8 cellular contexts compared by ENCODE assay signal in genomic region chr18:35376393-35376741, GRCh38. TPM values are rescaled to one million over a fixed set of nuclear protein-coding genes. Genes with fewer than 3 reads are reported as not detected.
DNase-seq lines count a peak whose midpoint lies in the region; ATAC-seq and TF ChIP-seq lines count a peak whose summit lies in the region.

No MANE protein-coding gene starts in this region.

- no peaks in the 10 kb centered on the region for H3K9me3 ChIP-seq in HUES6 (ENCODE audit: control insufficient read depth, insufficient read depth, low read depth, low read length)
- H3K9me3 ChIP-seq in esophagus squamous epithelium: no peaks in the 10 kb centered on the region

- H3K4me1 ChIP-seq in HUES6 (ENCODE audit: control insufficient read depth, insufficient read depth, low read length): peaks cover 3% of the 10 kb centered on the region; the same call in 1 of the 2 replicates
- peaks cover 3 to 17% (median 5%) of the 10 kb centered on the region in 3 donors for H3K4me1 ChIP-seq in esophagus squamous epithelium

- H3K27ac ChIP-seq in HUES6 (ENCODE audit: low read depth, low read length): no peak overlapping the region
- H3K27ac ChIP-seq in esophagus squamous epithelium: peak overlapping the region; percentile 29 to 75 (median 68)

- 18 to 38% methylated on average over 2 to 8 of the region's 13 CpGs for WGBS in esophagus squamous epithelium, 2 donors

- CTCF ChIA-PET in WTC11 (lab: Charles Lee): no interaction called here

- H3K36me3 Mint-ChIP-seq in WTC11 (no peaks in the 10 kb centered on the region), neural crest cell (ENCODE audit: low read depth) (no peaks in the 10 kb centered on the region)

- H3K9ac ChIP-seq in HUES6 (ENCODE audit: low read length): peak overlapping the region; percentile 66

- H3K4me1 Mint-ChIP-seq in WTC11: peaks cover 9% of the 10 kb centered on the region
- peaks cover 11% of the 10 kb centered on the region for H3K4me1 Mint-ChIP-seq in neural crest cell

- H3K9me3 Mint-ChIP-seq in WTC11 (peaks cover 2% of the 10 kb centered on the region), neural crest cell (no peaks in the 10 kb centered on the region)

- H3K4me3 Mint-ChIP-seq in WTC11: peak overlapping the region; percentile 79
- peak overlapping the region; percentile 90 for H3K4me3 Mint-ChIP-seq in neural crest cell

- TF ChIP-seq POLR2A in esophagus squamous epithelium (IDR thresholded peaks at IDR 0.05): no peak

- intact Hi-C loops in esophagus squamous epithelium (cut with DNase I): no loop called here

- ATAC-seq in GM21390 (IDR thresholded peaks at IDR 0.05; ENCODE audit: unreplicated experiment): peak; percentile 56
- ATAC-seq in WTC11: peak; percentile 71

- H3K36me3 ChIP-seq in HUES6 (ENCODE audit: control insufficient read depth, insufficient read depth, low read length): no peaks in the 10 kb centered on the region
- no peaks in the 10 kb centered on the region for H3K36me3 ChIP-seq in esophagus squamous epithelium

- no peak for TF ChIP-seq CTCF in WTC11 (IDR thresholded peaks at IDR 0.05)
- no peak for TF ChIP-seq CTCF in esophagus squamous epithelium (IDR thresholded peaks at IDR 0.05)
- TF ChIP-seq CTCF in neural crest cell (conservative IDR thresholded peaks at IDR 0.05): peak; percentile 28

- H3K4me3 ChIP-seq in HUES6 (ENCODE audit: low read depth, low read length) (peak overlapping the region; percentile 93), esophagus squamous epithelium (peak overlapping the region; percentile 75 to 88 (median 86))

- H3K27me3 Mint-ChIP-seq in WTC11 (ENCODE audit: low read depth) (peaks cover 25% of the 10 kb centered on the region), neural crest cell (ENCODE audit: low read depth) (peaks cover 26% of the 10 kb centered on the region)

- H3K27ac Mint-ChIP-seq in WTC11 (no peak overlapping the region), neural crest cell (ENCODE audit: unreplicated experiment) (no peak overlapping the region)

- POLR2A ChIA-PET in WTC11 (lab: Charles Lee): no interaction called here

- H3K27me3 ChIP-seq in HUES6 (ENCODE audit: control insufficient read depth, insufficient read depth, low read length) (peaks cover 7% of the 10 kb centered on the region; the same call in 1 of the 2 replicates), esophagus squamous epithelium (no peaks in the 10 kb centered on the region)

- DNase-seq in GDM1 (lab: John Stamatoyannopoulos, UW) (peak; percentile 17), WTC11 (ENCODE audit: low spot score) (peak; percentile 35), esophagus squamous epithelium (lab: John Stamatoyannopoulos, UW) (no peak), neural crest cell (ENCODE audit: low read depth, low spot score) (peak; percentile 7), NCI-H1694 treated with DMSO at 0.1 percent for 48 hours (lab: John Stamatoyannopoulos, UW) (no peak), NAMALWA (ENCODE audit: low spot score) (no peak)

TF ChIP-seq in WTC11, 78 proteins besides CTCF, POLR2A, EP300 and RAD21 (continues in another document):
- TF ChIP-seq ATF2 (CRISPR knock-in tag; IDR thresholded peaks at IDR 0.05; ENCODE audit: borderline replicate concordance, low read depth) (no peak), MYBL2 (CRISPR knock-in tag; IDR thresholded peaks at IDR 0.05) (no peak), IRF1 (CRISPR knock-in tag; IDR thresholded peaks at IDR 0.05) (no peak), ZNF232 (CRISPR knock-in tag; IDR thresholded peaks at IDR 0.05) (no peak), ZNF671 (CRISPR knock-in tag; IDR thresholded peaks at IDR 0.05) (no peak), ZNF138 (CRISPR knock-in tag; conservative IDR thresholded peaks at IDR 0.05) (no peak), E2F4 (CRISPR knock-in tag; IDR thresholded peaks at IDR 0.05; ENCODE audit: borderline replicate concordance, low read depth) (no peak), HMGA2 (CRISPR knock-in tag; IDR thresholded peaks at IDR 0.05) (no peak), ZNF425 (CRISPR knock-in tag; conservative IDR thresholded peaks at IDR 0.05) (no peak), MLX (CRISPR knock-in tag; IDR thresholded peaks at IDR 0.05) (no peak), SMAD3 (CRISPR knock-in tag; IDR thresholded peaks at IDR 0.05; ENCODE audit: borderline replicate concordance) (no peak), TP53 (CRISPR knock-in tag; IDR thresholded peaks at IDR 0.05) (no peak), ZBTB21 (CRISPR knock-in tag; IDR thresholded peaks at IDR 0.05; ENCODE audit: borderline replicate concordance) (no peak)

RNA-seq across cellular contexts. Expression of gene ZNF396, which starts 0.8 kb away (rescaled TPM):
- total RNA-seq in WTC11 (2021): 1.0 to 1.9 TPM (median 1.5 TPM) in 3 replicates
- total RNA-seq in esophagus squamous epithelium: 1 to 10 TPM in 2 of 4 donors, under 1 TPM in 2; 0.11 to 2.0 (median 0.95) TPM
- 2.9 and 3.6 TPM in 2 replicates for total RNA-seq in neural crest cell

RNA-seq across cellular contexts. Expression of gene ZNF24, which starts 32.1 kb away (rescaled TPM):
- total RNA-seq in WTC11 (2021): 56.9 to 59.0 TPM (median 58.3 TPM) in 3 replicates
- 10 to 100 TPM; 20.8 to 30.3 (median 23.4) TPM for total RNA-seq in esophagus squamous epithelium
- total RNA-seq in neural crest cell: 89.3 and 91.0 TPM in 2 replicates

Comparison
In these comparisons a context has a peak if more than half of its experiments do, and no peak if none do; other contexts are left out.
1. DNase-seq: peak in GDM1 (single experiment), WTC11 (single experiment) and neural crest cell (single experiment); none in esophagus squamous epithelium (single experiment), NCI-H1694 treated with DMSO at 0.1 percent for 48 hours (single experiment) and NAMALWA (single experiment).